In the genomic region with DNA sequence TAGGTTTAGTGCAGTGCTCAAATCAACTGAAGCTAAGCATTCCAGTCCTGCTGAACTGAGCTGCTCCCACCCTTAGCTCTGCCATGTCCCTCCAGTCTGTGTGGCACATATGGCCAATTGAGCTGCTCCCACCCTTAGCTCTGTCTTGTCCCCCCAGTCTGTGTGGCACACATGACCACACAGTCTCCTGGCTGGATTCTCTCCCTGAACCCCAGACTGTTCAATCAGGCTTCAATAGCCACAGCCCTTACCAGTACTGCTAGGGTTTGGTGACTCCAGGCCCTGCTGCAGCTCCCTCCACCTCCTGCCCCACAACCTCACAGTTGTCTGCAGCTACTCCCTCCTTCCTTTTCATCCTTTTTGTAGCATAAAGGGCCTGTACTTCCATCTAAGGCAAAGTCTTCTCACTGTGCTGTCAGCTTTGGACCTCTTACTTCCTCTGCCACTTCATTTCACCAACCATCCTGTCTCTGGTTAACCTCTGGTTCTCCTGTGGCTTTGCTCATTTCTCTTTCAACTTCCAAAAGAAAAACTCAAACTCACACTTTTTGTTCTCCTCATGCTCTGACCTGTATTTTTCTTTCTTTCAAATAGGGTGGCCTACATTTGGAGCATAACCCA, we compare ENCODE assay signal across 10 cellular contexts. TPM values are rescaled to one million over a fixed set of nuclear protein-coding genes. Genes with fewer than 3 reads are reported as not detected.
DNase-seq lines count a peak whose midpoint lies in the region; ATAC-seq and TF ChIP-seq lines count a peak whose summit lies in the region.
"Had no signal": no experiment of that assay in that cellular context is flagged by ENCODE, and none has a peak within 500 bp of the region (broad histone marks: within the 10 kb centered on the region; RNA-seq: fewer than 3 reads in every experiment).

No MANE protein-coding gene starts in this region.

- peaks cover 47% of the 10 kb centered on the region for H3K36me3 ChIP-seq in PC-9 (ENCODE audit: low read depth)
- no peaks in the 10 kb centered on the region for H3K36me3 ChIP-seq in Karpas-422 (ENCODE audit: insufficient read depth, low read length)
- H3K36me3 ChIP-seq: adrenal gland had no signal

- POLR2A ChIA-PET in PC-9 (lab: Charles Lee; ENCODE audit: unreplicated experiment) = interaction anchor here (0.6 kb wide), 1 partner anchor 12 kb away, joined by 7 read pairs; no protein-coding TSS in a partner anchor

- H2AFZ ChIP-seq in PC-9 (no peak overlapping the region), Karpas-422 (ENCODE audit: low read length) (no peak overlapping the region)

- peaks cover 24% of the 10 kb centered on the region; the same call in 1 of the 2 replicates for H3K9me3 ChIP-seq in PC-9 (ENCODE audit: insufficient read depth, low read depth)
- H3K9me3 ChIP-seq in Karpas-422 (ENCODE audit: low read length) = no peaks in the 10 kb centered on the region
- H3K9me3 ChIP-seq: adrenal gland had no signal

- H3K79me2 ChIP-seq in PC-9 (ENCODE audit: low read depth) (peaks cover 94% of the 10 kb centered on the region), Karpas-422 (ENCODE audit: low read length) (no peaks in the 10 kb centered on the region)

- H3K4me3 ChIP-seq in GM12864 (ENCODE audit: low read depth, low read length) = no peak overlapping the region
- no peak overlapping the region for H3K4me3 ChIP-seq in PC-9
- no peak overlapping the region for H3K4me3 ChIP-seq in Karpas-422 (ENCODE audit: low read length)
- H3K4me3 ChIP-seq: adrenal gland had no signal

- BruUV-seq in PC-9 (replicated peaks; lab: Mats Ljungman, UMichigan) = TSS peak; percentile 3

- no peak overlapping the region for H3K9ac ChIP-seq in Karpas-422 (ENCODE audit: low read length)

- TF ChIP-seq CTCF in GM12864 (IDR thresholded peaks at IDR 0.05; ENCODE audit: low read depth, low read length, missing control alignments) (no peak), PC-9 (conservative IDR thresholded peaks at IDR 0.05) (no peak)

- intact Hi-C loops in PC-9 (cut with micrococcal nuclease; ENCODE audit: unreplicated experiment) = no loop called here

- ATAC-seq in GM19324 (IDR thresholded peaks at IDR 0.05; ENCODE audit: low FRiP score, unreplicated experiment) (peak; percentile 74), HG02885 (IDR thresholded peaks at IDR 0.05; ENCODE audit: poor library complexity, unreplicated experiment) (peak; percentile 84)

- H4K20me1 ChIP-seq in PC-9 (ENCODE audit: insufficient read depth) (no peaks in the 10 kb centered on the region), Karpas-422 (ENCODE audit: insufficient read depth, low read depth, low read length) (no peaks in the 10 kb centered on the region)

- H3K27ac ChIP-seq in PC-9 = peak overlapping the region; percentile 71
- no peak overlapping the region for H3K27ac ChIP-seq in Karpas-422 (ENCODE audit: low read length)
- H3K27ac ChIP-seq: adrenal gland had no signal

- DNase-seq in GM12864 (ENCODE audit: low read depth) = peak; percentile 51
- DNase-seq in PC-9 = peak in 1 of 2 experiments; percentile 23
- DNase-seq in NAMALWA (ENCODE audit: low spot score) = no peak
- DNase-seq in NCI-H187 (lab: John Stamatoyannopoulos, UW) = no peak
- no peak for DNase-seq in Karpas-422
- no peak for DNase-seq in NCI-H1092 (lab: John Stamatoyannopoulos, UW)
- DNase-seq: adrenal gland; stimulated activated CD4-positive, alpha-beta T cell treated with anti-CD3 and anti-CD28 coated beads, Interleukin-12 subunit alpha, Interleukin-12 subunit beta, amount 100 ng/mL, for 4 hours had no signal

- H3K27me3 ChIP-seq in PC-9 (ENCODE audit: insufficient read depth, low read depth) = no peaks in the 10 kb centered on the region
- H3K27me3 ChIP-seq in Karpas-422 (ENCODE audit: low read length) = no peaks in the 10 kb centered on the region
- H3K27me3 ChIP-seq: adrenal gland had no signal

- peaks cover 25% of the 10 kb centered on the region for H3F3A ChIP-seq in PC-9 (ENCODE audit: insufficient read depth, low read depth)

- CTCF ChIA-PET in PC-9 (lab: Charles Lee) = no interaction called here

- H3K4me2 ChIP-seq in PC-9 (0 out of 2 replicates have a peak overlapping the region, but pooled peaks have one; percentile 28), Karpas-422 (ENCODE audit: low read depth, low read length, poor library complexity, severe bottlenecking) (no peak overlapping the region)

- H3K4me1 ChIP-seq in PC-9 (replicated peaks; ENCODE audit: insufficient read depth) (peaks cover 39% of the 10 kb centered on the region), Karpas-422 (ENCODE audit: low read length) (no peaks in the 10 kb centered on the region)

- H3K9me2 ChIP-seq in PC-9 (ENCODE audit: insufficient read depth) = no peaks in the 10 kb centered on the region
- no peaks in the 10 kb centered on the region for H3K9me2 ChIP-seq in Karpas-422 (replicated peaks; ENCODE audit: insufficient read depth, low read length)

RNA-seq across cellular contexts. Expression of a gene that starts 50.8 kb away (rescaled TPM):
- 71.1 and 103 TPM in 2 replicates for total RNA-seq in PC-9 (2021)
- not detected in 2 replicates for total RNA-seq in Karpas-422 (2014; rRNA removed; shearing (Covaris generic); ENCODE audit: low replicate concordance)

Comparison
In these comparisons a context has a peak if more than half of its experiments do, and no peak if none do; other contexts are left out.
1. RNA of a gene that starts 50.8 kb away (total RNA-seq): 71.1 to 103 TPM in PC-9; not detected in Karpas-422; every median in the first group is over 10 times any median in the second.